Comparison of ENCODE assay signal across 7 cellular contexts in genomic region chrX:96311366-96311765, GRCh38.
"Had no signal": no experiment of that assay in that cellular context is flagged by ENCODE, and none has a peak within 500 bp of the region (broad histone marks: within the 10 kb centered on the region; RNA-seq: fewer than 3 reads in every experiment).

No MANE protein-coding gene starts in this region.

- H3K4me1 Mint-ChIP-seq: IgD-negative memory B cell had no signal

- H3K4me3 Mint-ChIP-seq: HFFc6, IgD-negative memory B cell had no signal

- H3K36me3 Mint-ChIP-seq: IgD-negative memory B cell had no signal

- H3K4me3 ChIP-seq: GM23248, HAP-1 had no signal

- DNase-seq: GM23248, GOT3, H7, HFFc6 had no signal

- H3K27ac ChIP-seq: GM23248, HL-60 had no signal

- H3K9me3 Mint-ChIP-seq: HFFc6 had no signal

- H3K9me3 ChIP-seq: HAP-1 had no signal

- H3K9ac ChIP-seq: GM23248 had no signal

- H3K36me3 ChIP-seq: HAP-1 had no signal

- H3K4me1 ChIP-seq: HAP-1 had no signal

- H3K27me3 Mint-ChIP-seq: IgD-negative memory B cell had no signal

- H3K27ac Mint-ChIP-seq: HFFc6, IgD-negative memory B cell had no signal
